ENCODE assay signal across 10 cellular contexts in the genomic region with DNA sequence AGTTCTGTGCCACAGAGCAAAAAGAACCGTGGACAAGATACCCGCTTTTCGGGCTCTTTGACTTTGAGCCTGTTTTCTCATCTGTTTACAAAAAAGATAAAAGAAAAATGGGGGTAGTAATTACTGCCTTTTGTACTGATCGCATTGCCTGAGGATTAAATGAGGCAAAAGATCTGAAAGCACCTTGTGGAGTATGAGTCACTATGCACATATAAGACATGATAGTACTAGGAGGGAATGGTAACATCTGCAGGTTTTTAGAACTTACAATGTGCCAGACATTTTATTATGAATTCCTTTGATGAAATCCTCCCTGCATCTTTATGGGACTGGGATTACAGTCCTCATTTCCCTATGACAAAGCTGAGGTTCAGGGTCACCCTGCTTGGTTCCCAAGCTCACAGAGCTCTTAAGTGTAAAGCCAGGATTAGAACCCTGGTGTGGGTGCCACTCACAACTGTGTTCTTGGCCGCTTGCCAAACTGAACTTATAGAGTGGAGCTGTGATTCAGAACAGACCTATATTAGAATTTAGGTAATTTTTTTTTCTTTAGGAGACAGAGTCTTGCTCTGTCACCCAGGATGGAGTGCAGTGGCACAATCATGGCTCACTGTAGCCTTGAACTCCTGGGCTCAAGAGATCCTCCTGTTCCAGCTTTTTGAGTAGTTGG. TPM values are rescaled to one million over a fixed set of nuclear protein-coding genes. Genes with fewer than 3 reads are reported as not detected.
A peak's percentile ranks its signal among the peaks of the same experiment; 100 is the strongest.
DNase-seq lines count a peak whose midpoint lies in the region; ATAC-seq and TF ChIP-seq lines count a peak whose summit lies in the region.
"Had no signal": no experiment of that assay in that cellular context is flagged by ENCODE, and none has a peak within 500 bp of the region (broad histone marks: within the 10 kb centered on the region; RNA-seq: fewer than 3 reads in every experiment).

No MANE protein-coding gene starts in this region.

- no peaks in the 10 kb centered on the region for H3K9me3 ChIP-seq in CD4-positive, CD25-positive, alpha-beta regulatory T cell (ENCODE audit: control insufficient read depth in 2 of 2, low read length in 2 of 2)
- no peaks in the 10 kb centered on the region for H3K9me3 ChIP-seq in parathyroid adenoma (ENCODE audit: control insufficient read depth, low read length)

- peak; percentile 49 to 62 for ATAC-seq in CD4-positive, CD25-positive, alpha-beta regulatory T cell (ENCODE audit: low read depth in 2 of 2)
- no peak for ATAC-seq in GM21528 (IDR thresholded peaks at IDR 0.05; ENCODE audit: low FRiP score, unreplicated experiment)

- peak overlapping the region; percentile 64 to 85 (median 76) for H3K27ac Mint-ChIP-seq in CD4-positive, CD25-positive, alpha-beta regulatory T cell
- H3K27ac Mint-ChIP-seq in activated naive CD4-positive, alpha-beta T cell treated with anti-CD3 and anti-CD28 coated beads, Interleukin-2, amount 50 U/mL, for 24 hours, result peak overlapping the region; percentile 72
- no peak overlapping the region for H3K27ac Mint-ChIP-seq in mesothelial cell of epicardium

- H2AFZ ChIP-seq in parathyroid adenoma, result no peak overlapping the region

- H3K36me3 ChIP-seq in CD4-positive, CD25-positive, alpha-beta regulatory T cell (ENCODE audit: control insufficient read depth, insufficient read depth, low read length), result no peaks in the 10 kb centered on the region
- H3K36me3 ChIP-seq in parathyroid adenoma (ENCODE audit: control insufficient read depth, insufficient read depth, low read length), result no peaks in the 10 kb centered on the region

- H3K4me2 ChIP-seq in parathyroid adenoma (ENCODE audit: low read length), result peak overlapping the region; percentile 26

- peak in 2 of 3 donors; percentile 24 to 28 for DNase-seq in CD4-positive, CD25-positive, alpha-beta regulatory T cell
- DNase-seq in NCI-H345 treated with DMSO at 0.1 percent for 48 hours (lab: John Stamatoyannopoulos, UW; ENCODE audit: unreplicated experiment) (peak; percentile 67), GDM1 (lab: John Stamatoyannopoulos, UW) (no peak), mesothelial cell of epicardium (ENCODE audit: low spot score in 2 of 2, unreplicated experiment in 2 of 2) (no peak), middle frontal gyrus (ENCODE audit: extremely low spot score, low spot score) (no peak)
- DNase-seq: activated B cell treated with CpG ODN at 0.5 μM for 24 hours, midbrain had no signal

- peaks cover 21 to 38% (median 27%) of the 10 kb centered on the region in 4 donors for H3K4me1 Mint-ChIP-seq in CD4-positive, CD25-positive, alpha-beta regulatory T cell
- peaks cover 40% of the 10 kb centered on the region for H3K4me1 Mint-ChIP-seq in activated naive CD4-positive, alpha-beta T cell treated with anti-CD3 and anti-CD28 coated beads, Interleukin-2, amount 50 U/mL, for 24 hours
- peaks cover 23% of the 10 kb centered on the region for H3K4me1 Mint-ChIP-seq in mesothelial cell of epicardium

- H3K27me3 ChIP-seq in CD4-positive, CD25-positive, alpha-beta regulatory T cell (ENCODE audit: control insufficient read depth, insufficient read depth, low read length), result no peaks in the 10 kb centered on the region
- no peaks in the 10 kb centered on the region for H3K27me3 ChIP-seq in parathyroid adenoma (ENCODE audit: control insufficient read depth, insufficient read depth, low read length)

- TF ChIP-seq CTCF in parathyroid adenoma (IDR thresholded peaks at IDR 0.05), result no peak
- no peak for TF ChIP-seq CTCF in mesothelial cell of epicardium (IDR thresholded peaks at IDR 0.05; ENCODE audit: unreplicated experiment)

- H3K4me1 ChIP-seq in CD4-positive, CD25-positive, alpha-beta regulatory T cell (ENCODE audit: control insufficient read depth, insufficient read depth, low read length, poor library complexity, severe bottlenecking), result peaks cover 33% of the 10 kb centered on the region
- H3K4me1 ChIP-seq in parathyroid adenoma, result peaks cover 4% of the 10 kb centered on the region

- H3K27ac ChIP-seq in CD4-positive, CD25-positive, alpha-beta regulatory T cell (ENCODE audit: insufficient read depth, low read length, poor library complexity, severe bottlenecking), result peak overlapping the region; percentile 58
- peak overlapping the region; percentile 15 for H3K27ac ChIP-seq in parathyroid adenoma

- peaks cover 0 to 2% (median 0%) of the 10 kb centered on the region in 7 donors for H3K9me3 Mint-ChIP-seq in CD4-positive, CD25-positive, alpha-beta regulatory T cell
- no peaks in the 10 kb centered on the region for H3K9me3 Mint-ChIP-seq in activated naive CD4-positive, alpha-beta T cell treated with anti-CD3 and anti-CD28 coated beads, Interleukin-2, amount 50 U/mL, for 24 hours
- peaks cover 6% of the 10 kb centered on the region for H3K9me3 Mint-ChIP-seq in mesothelial cell of epicardium
- H3K9me3 Mint-ChIP-seq: activated B cell treated with CpG ODN at 0.5 μM for 24 hours had no signal

- no peaks in the 10 kb centered on the region for H3K79me2 ChIP-seq in parathyroid adenoma

- peak overlapping the region; percentile 92 to 98 (median 96) for H3K4me3 Mint-ChIP-seq in CD4-positive, CD25-positive, alpha-beta regulatory T cell
- peak overlapping the region; percentile 93 for H3K4me3 Mint-ChIP-seq in activated naive CD4-positive, alpha-beta T cell treated with anti-CD3 and anti-CD28 coated beads, Interleukin-2, amount 50 U/mL, for 24 hours
- H3K4me3 Mint-ChIP-seq in mesothelial cell of epicardium, result no peak overlapping the region

- H3K4me3 ChIP-seq in CD4-positive, CD25-positive, alpha-beta regulatory T cell (ENCODE audit: low read depth, low read length), result peak overlapping the region; percentile 77
- H3K4me3 ChIP-seq in parathyroid adenoma (ENCODE audit: low read depth, low read length), result no peak overlapping the region

- H3K27me3 Mint-ChIP-seq in CD4-positive, CD25-positive, alpha-beta regulatory T cell, result peaks cover 20% of the 10 kb centered on the region
- no peaks in the 10 kb centered on the region for H3K27me3 Mint-ChIP-seq in activated naive CD4-positive, alpha-beta T cell treated with anti-CD3 and anti-CD28 coated beads, Interleukin-2, amount 50 U/mL, for 24 hours
- H3K27me3 Mint-ChIP-seq in mesothelial cell of epicardium (ENCODE audit: low read depth), result peaks cover 15% of the 10 kb centered on the region
- H3K27me3 Mint-ChIP-seq: activated B cell treated with CpG ODN at 0.5 μM for 24 hours had no signal

- H3K36me3 Mint-ChIP-seq in CD4-positive, CD25-positive, alpha-beta regulatory T cell, result no peaks in the 10 kb centered on the region
- H3K36me3 Mint-ChIP-seq in activated naive CD4-positive, alpha-beta T cell treated with anti-CD3 and anti-CD28 coated beads, Interleukin-2, amount 50 U/mL, for 24 hours, result peaks cover 2% of the 10 kb centered on the region
- H3K36me3 Mint-ChIP-seq in mesothelial cell of epicardium, result no peaks in the 10 kb centered on the region

- no peak overlapping the region for H3K9ac ChIP-seq in parathyroid adenoma

RNA-seq across cellular contexts. Expression of a gene that starts 1.8 kb away (rescaled TPM):
- 25.5 TPM for total RNA-seq in CD4-positive, CD25-positive, alpha-beta regulatory T cell
- 1 to 10 TPM in 3 of 4 donors, under 1 TPM in 1; 0.78 to 4.9 (median 2.1) TPM for polyA plus RNA-seq in CD4-positive, CD25-positive, alpha-beta regulatory T cell
- 9.1 to 11.4 TPM (median 9.1 TPM) in 3 replicates for total RNA-seq in mesothelial cell of epicardium

Comparison
In these comparisons a context has a peak if more than half of its experiments do, and no peak if none do; other contexts are left out.
1. DNase-seq: peak in CD4-positive, CD25-positive, alpha-beta regulatory T cell (2 of 3) and NCI-H345 treated with DMSO at 0.1 percent for 48 hours (single experiment); none in GDM1 (single experiment), mesothelial cell of epicardium (0 of 2) and middle frontal gyrus (single experiment).